In the genomic region with DNA sequence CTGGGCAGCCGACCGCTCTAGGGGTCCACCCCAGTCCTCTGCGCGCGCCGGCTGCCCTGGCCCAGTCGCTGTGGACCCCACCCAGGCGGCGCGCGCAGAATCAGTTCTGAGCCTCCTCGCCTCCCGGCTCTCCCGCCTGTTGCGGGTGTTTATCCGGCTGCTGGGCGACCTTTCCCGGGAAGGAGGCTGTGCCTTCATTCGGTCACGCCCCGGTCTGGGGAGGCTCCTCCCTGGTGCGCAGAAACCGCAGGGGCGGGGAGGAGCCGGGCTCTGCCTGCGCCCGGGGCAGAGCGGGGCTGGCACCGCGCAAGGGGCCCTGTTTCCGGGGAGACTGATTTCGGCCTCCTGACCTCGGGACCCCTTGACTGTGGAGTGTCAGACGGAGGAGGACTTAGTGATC, we compare ENCODE assay signal across 20 cellular contexts.
"Had no signal": no experiment of that assay in that cellular context is flagged by ENCODE, and none has a peak within 500 bp of the region (broad histone marks: within the 10 kb centered on the region; RNA-seq: fewer than 3 reads in every experiment).

No MANE protein-coding gene starts in this region.

- H3K4me1 ChIP-seq: gastroesophageal sphincter, heart left ventricle, lower lobe of right lung, spleen had no signal

- H3K36me3 ChIP-seq: gastroesophageal sphincter, heart left ventricle, lower lobe of right lung, spleen, thoracic aorta had no signal

- H3K4me3 ChIP-seq: gastroesophageal sphincter, heart left ventricle, lower lobe of right lung, spleen, thoracic aorta had no signal

- H3K27ac ChIP-seq: epithelial cell of prostate, gastroesophageal sphincter, heart left ventricle, lower lobe of right lung, spleen, thoracic aorta had no signal

- ATAC-seq: activated T-helper 17 cell treated with anti-CD3 and anti-CD28 coated beads, Interleukin-2, amount 50 U/mL, for 72 hours; gastroesophageal sphincter; heart left ventricle; left colon; naive thymus-derived CD4-positive, alpha-beta T cell; T-cell had no signal

- H3K27me3 ChIP-seq: gastroesophageal sphincter, heart left ventricle, spleen had no signal

- DNase-seq: activated CD4-positive, alpha-beta T cell treated with anti-CD3 and anti-CD28 coated beads for 1 hour; activated CD4-positive, alpha-beta T cell treated with anti-CD3 and anti-CD28 coated beads, Interleukin-2, amount 50 U/mL, for 1 hour; activated naive CD4-positive, alpha-beta T cell treated with Interleukin-2 at 50 U/mL for 16 hours; activated naive CD8-positive, alpha-beta T cell treated with anti-CD3 and anti-CD28 coated beads for 36 hours; activated T-cell treated with anti-CD3 and anti-CD28 coated beads, Interleukin-2, amount 50 U/mL, for 1 hour; cerebellar nuclear complex; cortex of kidney; left colon; lower lobe of right lung; naive thymus-derived CD4-positive, alpha-beta T cell; retina; spleen; stimulated activated CD4-positive, alpha-beta T cell treated with anti-CD3 and anti-CD28 coated beads, Interleukin-4, amount 100 ng/mL, for 1 hour; stimulated activated naive CD4-positive, alpha-beta T cell; T-cell had no signal

- H3K9me3 ChIP-seq: gastroesophageal sphincter, lower lobe of right lung, thoracic aorta had no signal
